Comparison of ENCODE assay signal across 8 cellular contexts in the genomic region with DNA sequence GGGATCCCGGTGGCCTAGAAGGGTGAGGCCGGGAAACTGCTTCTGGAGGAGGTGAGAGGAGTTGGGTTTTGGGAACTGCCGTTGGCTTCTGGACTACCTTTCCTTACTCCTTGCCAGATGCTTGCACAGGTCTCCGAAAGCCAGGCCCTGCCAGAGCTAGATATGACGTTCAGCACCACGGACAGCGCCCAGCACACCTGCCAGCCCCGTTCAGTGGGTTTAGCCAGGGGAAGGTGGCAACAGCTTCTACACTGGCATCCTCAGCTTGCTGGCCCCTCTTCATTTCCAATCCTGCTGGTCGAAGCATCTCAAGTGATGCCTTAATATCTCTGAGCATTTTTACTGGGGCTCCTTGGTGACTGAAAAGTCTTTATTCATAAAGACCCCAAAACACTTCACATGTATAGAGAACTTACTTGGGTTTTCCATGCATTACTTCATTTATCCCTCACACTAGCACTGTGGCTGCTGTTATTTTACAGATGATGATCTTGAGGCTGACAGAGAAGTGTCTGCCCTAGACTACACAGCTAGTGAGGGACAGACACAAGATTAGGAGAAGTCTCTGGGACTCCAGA. TPM values are rescaled to one million over a fixed set of nuclear protein-coding genes. Genes with fewer than 3 reads are reported as not detected.
A peak's percentile ranks its signal among the peaks of the same experiment; 100 is the strongest.
DNase-seq lines count a peak whose midpoint lies in the region; FAIRE-seq and TF ChIP-seq lines count a peak whose summit lies in the region.

No MANE protein-coding gene starts in this region.

- TF ChIP-seq CTCF in kidney epithelial cell (IDR thresholded peaks at IDR 0.05; ENCODE audit: insufficient read depth, low read length, poor library complexity, severe bottlenecking) = no peak
- no peak for TF ChIP-seq CTCF in esophagus muscularis mucosa (IDR thresholded peaks at IDR 0.05)

- H3K36me3 ChIP-seq in kidney epithelial cell (ENCODE audit: control insufficient read depth, insufficient read depth, low read length) (no peaks in the 10 kb centered on the region), esophagus muscularis mucosa (no peaks in the 10 kb centered on the region)

- no peak overlapping the region for H3K4me3 ChIP-seq in kidney epithelial cell (ENCODE audit: low read depth, low read length)
- no peak overlapping the region for H3K4me3 ChIP-seq in esophagus muscularis mucosa

- 31% methylated on average over 9 of the region's 9 CpGs for WGBS in esophagus muscularis mucosa

- no peak for TF ChIP-seq EP300 in esophagus muscularis mucosa (IDR thresholded peaks at IDR 0.05)

- H3K9me3 ChIP-seq in esophagus muscularis mucosa = peaks cover 0 to 11% (median 5%) of the 10 kb centered on the region in 4 donors

- H3K27me3 ChIP-seq in kidney epithelial cell (ENCODE audit: control insufficient read depth, insufficient read depth, low read length) (peaks cover 2% of the 10 kb centered on the region), esophagus muscularis mucosa (peaks cover 0 to 32% (median 0%) of the 10 kb centered on the region in 4 donors)

- TF ChIP-seq POLR2A in GM12891 (IDR thresholded peaks at IDR 0.05; ENCODE audit: low read depth, low read length) (no peak), esophagus muscularis mucosa (IDR thresholded peaks at IDR 0.05; ENCODE audit: low read depth) (no peak)

- FAIRE-seq in GM12891 (lab: Jason Lieb, UNC) = no peak

- intact Hi-C loops in esophagus muscularis mucosa (cut with DNase I) = no loop called here

- no peak overlapping the region for H3K27ac ChIP-seq in esophagus muscularis mucosa (replicated peaks in 1 of 4)

- peak; percentile 53 for DNase-seq in GM12891 (ENCODE audit: insufficient read length, low spot score)
- DNase-seq in RPMI7951 (ENCODE audit: low read depth) = peak; percentile 47
- DNase-seq in activated effector memory CD4-positive, alpha-beta T cell treated with anti-CD3 and anti-CD28 coated beads, Interleukin-2, amount 50 U/mL, for 16 hours = peak; percentile 83
- peak; percentile 26 for DNase-seq in kidney epithelial cell (ENCODE audit: low read depth)
- peak; percentile 12 to 36 for DNase-seq in stimulated activated CD8-positive, alpha-beta memory T cell treated with anti-CD3 and anti-CD28 coated beads, Interleukin-15, amount 100 ng/mL, for 48 hours (ENCODE audit: low read depth in 2 of 2)
- no peak for DNase-seq in esophagus muscularis mucosa (ENCODE audit: extremely low spot score)
- DNase-seq in foreskin melanocyte = no peak
- DNase-seq in NCI-H2081 (lab: John Stamatoyannopoulos, UW) = no peak

- peaks cover 0 to 8% (median 0%) of the 10 kb centered on the region in 4 donors for H3K4me1 ChIP-seq in esophagus muscularis mucosa

TF ChIP-seq in GM12891, 5 proteins besides CTCF, POLR2A, EP300 and RAD21:
- TF ChIP-seq POLR2AphosphoS5 (IDR thresholded peaks at IDR 0.05; ENCODE audit: low read depth, low read length) = no peak
- no peak for TF ChIP-seq SPI1 (IDR thresholded peaks at IDR 0.05; ENCODE audit: low read depth, low read length)
- TF ChIP-seq TAF1 (IDR thresholded peaks at IDR 0.05; ENCODE audit: low read depth, low read length) = no peak
- no peak for TF ChIP-seq PAX5 (IDR thresholded peaks at IDR 0.05; ENCODE audit: insufficient read depth, low read length, severe bottlenecking)
- TF ChIP-seq POU2F2 (IDR thresholded peaks at IDR 0.05; ENCODE audit: low read depth, low read length) = no peak

RNA-seq across cellular contexts. Expression of a gene that starts 21.9 kb away (rescaled TPM):
- polyA plus RNA-seq in GM12891 (2012; ENCODE audit: low read depth, missing spikeins) = 0.01 TPM
- not detected in 2 replicates for total RNA-seq in RPMI7951 (2014; rRNA removed; shearing (Covaris generic))
- total RNA-seq in kidney epithelial cell (1.4 and 2.1 TPM in 2 replicates), esophagus muscularis mucosa (under 1 TPM in 1 of 4 donors, not detected in 3; 0.17 TPM)

Comparison
In these comparisons a context has a peak if more than half of its experiments do, and no peak if none do; other contexts are left out.
1. DNase-seq: peak in GM12891 (single experiment), RPMI7951 (single experiment), activated effector memory CD4-positive, alpha-beta T cell treated with anti-CD3 and anti-CD28 coated beads, Interleukin-2, amount 50 U/mL, for 16 hours (single experiment), kidney epithelial cell (single experiment) and stimulated activated CD8-positive, alpha-beta memory T cell treated with anti-CD3 and anti-CD28 coated beads, Interleukin-15, amount 100 ng/mL, for 48 hours (2 of 2); none in esophagus muscularis mucosa (single experiment), foreskin melanocyte (single experiment) and NCI-H2081 (0 of 2).